ENCODE assay signal across 12 cellular contexts in genomic region chr3:31157028-31157694, GRCh38.
DNase-seq lines count a peak whose midpoint lies in the region; ATAC-seq and TF ChIP-seq lines count a peak whose summit lies in the region.
"Had no signal": no experiment of that assay in that cellular context is flagged by ENCODE, and none has a peak within 500 bp of the region (broad histone marks: within the 10 kb centered on the region; RNA-seq: fewer than 3 reads in every experiment).

No MANE protein-coding gene starts in this region.

- H3K4me2 ChIP-seq in OCI-LY7 (ENCODE audit: low read length): peak overlapping the region; percentile 44

- CTCF ChIA-PET in CD8-positive, alpha-beta memory T cell (lab: Charles Lee): no interaction called here
- CTCF ChIA-PET in OCI-LY7 (lab: Charles Lee; ENCODE audit: unreplicated experiment): interaction anchor here (0.6 kb wide), 1 partner anchor 529 kb away, joined by 3 read pairs; no protein-coding TSS in a partner anchor

- no peak overlapping the region for H3K27ac ChIP-seq in CD8-positive, alpha-beta memory T cell (ENCODE audit: low read depth, low read length)
- H3K27ac ChIP-seq in OCI-LY7 (ENCODE audit: low read depth, low read length, poor library complexity, severe bottlenecking): no peak overlapping the region

- peak overlapping the region in 1 of 8 donors; percentile 23 for H3K27ac Mint-ChIP-seq in CD8-positive, alpha-beta memory T cell
- H3K27ac Mint-ChIP-seq in memory B cell: peak overlapping the region; percentile 6
- H3K27ac Mint-ChIP-seq: activated CD4-positive, alpha-beta memory T cell treated with anti-CD3 and anti-CD28 coated beads for 36 hours had no signal

- peak overlapping the region; percentile 86 for H2AFZ ChIP-seq in OCI-LY7 (ENCODE audit: low read length)

- no peaks in the 10 kb centered on the region for H3K9me2 ChIP-seq in OCI-LY7 (ENCODE audit: insufficient read depth, low read length)

- no peaks in the 10 kb centered on the region for H3K36me3 ChIP-seq in CD8-positive, alpha-beta memory T cell (ENCODE audit: insufficient read depth, low read length)
- no peaks in the 10 kb centered on the region for H3K36me3 ChIP-seq in OCI-LY7 (ENCODE audit: insufficient read depth, low read length)

- POLR2A ChIA-PET in CD8-positive, alpha-beta memory T cell (lab: Charles Lee): no interaction called here
- POLR2A ChIA-PET in OCI-LY7 (lab: Charles Lee): interaction anchor here (2.0 to 2.1 kb wide), 2 partner anchors 11 to 28 kb away, joined by 5 to 9 read pairs; no protein-coding TSS in a partner anchor

- H3K9me3 Mint-ChIP-seq in CD8-positive, alpha-beta memory T cell: no peaks in the 10 kb centered on the region
- H3K9me3 Mint-ChIP-seq in memory B cell: no peaks in the 10 kb centered on the region
- H3K9me3 Mint-ChIP-seq: activated CD4-positive, alpha-beta memory T cell treated with anti-CD3 and anti-CD28 coated beads for 36 hours had no signal

- ATAC-seq in GM18909 (IDR thresholded peaks at IDR 0.05; ENCODE audit: poor library complexity, unreplicated experiment) (peak; percentile 66), memory B cell (ENCODE audit: low read depth) (peak; percentile 50), GM21447 (IDR thresholded peaks at IDR 0.05; ENCODE audit: unreplicated experiment) (no peak)

- intact Hi-C loops in OCI-LY7 (cut with micrococcal nuclease; ENCODE audit: unreplicated experiment): no loop called here

- peaks cover 7 to 10% (median 8%) of the 10 kb centered on the region in 3 donors for H3K4me1 Mint-ChIP-seq in CD8-positive, alpha-beta memory T cell
- H3K4me1 Mint-ChIP-seq in memory B cell: peaks cover 7% of the 10 kb centered on the region

- H3K27me3 ChIP-seq in CD8-positive, alpha-beta memory T cell (ENCODE audit: insufficient read depth, low read length, poor library complexity, severe bottlenecking): no peaks in the 10 kb centered on the region

- no peaks in the 10 kb centered on the region for H3K9me3 ChIP-seq in CD8-positive, alpha-beta memory T cell (ENCODE audit: low read length)
- no peaks in the 10 kb centered on the region for H3K9me3 ChIP-seq in OCI-LY7 (ENCODE audit: low read length)

- DNase-seq in CD8-positive, alpha-beta memory T cell: no peak
- peak; percentile 30 for DNase-seq in OCI-LY7 (ENCODE audit: low spot score)
- DNase-seq in memory B cell (ENCODE audit: low spot score in 2 of 2): no peak
- DNase-seq in NCI-H1694 (lab: John Stamatoyannopoulos, UW): no peak
- DNase-seq in HuH-7 (ENCODE audit: low spot score): no peak
- DNase-seq: activated CD4-positive, alpha-beta memory T cell treated with anti-CD3 and anti-CD28 coated beads for 36 hours; cortex of kidney; DMS 273 treated with DMSO at 0.1 percent for 48 hours; NCI-H1105 treated with DMSO at 0.1 percent for 48 hours; substantia nigra had no signal

- no TSS peak for BruUV-seq in OCI-LY7 (replicated peaks; lab: Mats Ljungman, UMichigan)

- H3K79me2 ChIP-seq in OCI-LY7 (ENCODE audit: insufficient read depth, low read depth, low read length): no peaks in the 10 kb centered on the region

- no peaks in the 10 kb centered on the region for H3K36me3 Mint-ChIP-seq in CD8-positive, alpha-beta memory T cell
- H3K36me3 Mint-ChIP-seq in memory B cell: no peaks in the 10 kb centered on the region
- H3K36me3 Mint-ChIP-seq: activated CD4-positive, alpha-beta memory T cell treated with anti-CD3 and anti-CD28 coated beads for 36 hours had no signal

- no peak overlapping the region for H3K4me3 ChIP-seq in CD8-positive, alpha-beta memory T cell (ENCODE audit: low read length)
- no peak overlapping the region for H3K4me3 ChIP-seq in OCI-LY7 (ENCODE audit: low read depth, low read length, poor library complexity, severe bottlenecking)

- H3K4me1 ChIP-seq in CD8-positive, alpha-beta memory T cell (ENCODE audit: insufficient read depth, low read length): no peaks in the 10 kb centered on the region
- peaks cover 5% of the 10 kb centered on the region for H3K4me1 ChIP-seq in OCI-LY7 (ENCODE audit: insufficient read depth, low read length, poor library complexity, severe bottlenecking)

- peak; percentile 72 for TF ChIP-seq CTCF in OCI-LY7 (conservative IDR thresholded peaks at IDR 0.05; ENCODE audit: low read length)

- H3K4me3 Mint-ChIP-seq in CD8-positive, alpha-beta memory T cell: peak overlapping the region in 5 of 7 donors; percentile 2 to 31 (median 19)
- peak overlapping the region; percentile 62 for H3K4me3 Mint-ChIP-seq in memory B cell
- H3K4me3 Mint-ChIP-seq: activated CD4-positive, alpha-beta memory T cell treated with anti-CD3 and anti-CD28 coated beads for 36 hours had no signal

- no peaks in the 10 kb centered on the region for H3K27me3 Mint-ChIP-seq in CD8-positive, alpha-beta memory T cell
- H3K27me3 Mint-ChIP-seq in memory B cell: no peaks in the 10 kb centered on the region
- H3K27me3 Mint-ChIP-seq: activated CD4-positive, alpha-beta memory T cell treated with anti-CD3 and anti-CD28 coated beads for 36 hours had no signal

- H4K20me1 ChIP-seq in OCI-LY7 (ENCODE audit: insufficient read depth, low read length): no peaks in the 10 kb centered on the region
